Comparison of ENCODE assay signal across 9 cellular contexts in the genomic region with DNA sequence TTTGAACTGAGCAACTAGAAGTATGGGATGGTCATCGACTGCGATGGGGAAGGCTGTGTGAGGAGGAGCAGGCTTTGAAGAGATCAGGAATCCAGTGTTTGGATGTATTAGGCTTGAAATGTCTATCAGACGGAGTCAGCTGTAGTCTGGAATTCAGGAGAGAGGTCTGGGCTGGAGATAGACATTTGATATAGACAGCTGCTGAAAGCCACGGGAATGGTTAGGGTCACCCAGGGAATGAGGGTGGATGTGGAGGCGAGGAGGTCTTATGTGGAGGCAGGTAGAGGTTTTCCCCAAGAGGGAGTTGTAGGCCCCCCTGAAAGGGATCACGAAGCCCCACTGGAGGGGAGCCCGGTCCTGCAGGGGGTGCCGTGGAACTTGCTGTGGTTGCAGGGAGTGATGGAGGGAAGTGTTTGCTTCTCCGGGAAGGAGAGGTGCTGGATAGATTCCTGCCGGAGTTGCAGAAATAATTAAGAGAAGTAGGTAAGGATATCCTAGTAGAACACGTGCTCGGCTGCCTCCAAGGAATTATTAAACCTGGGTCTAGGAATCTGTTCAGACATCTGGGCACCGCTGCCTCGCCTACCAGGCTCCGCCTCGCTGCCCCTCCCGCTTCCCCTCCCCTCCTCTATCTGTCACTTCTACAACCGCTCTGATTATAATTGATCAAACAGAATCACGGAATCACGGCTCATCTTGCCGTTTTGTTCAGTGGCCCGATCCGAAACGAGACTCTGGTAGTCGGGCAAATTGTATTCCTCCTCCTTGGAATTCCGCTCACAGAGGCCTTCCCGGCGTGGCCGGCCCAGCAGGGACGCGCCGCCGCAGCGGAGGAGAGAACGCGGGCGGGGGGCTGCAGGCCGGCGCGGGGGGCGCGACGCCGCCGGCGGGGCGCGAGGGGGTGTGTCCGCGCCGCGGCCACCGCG. TPM values are rescaled to one million over a fixed set of nuclear protein-coding genes. Genes with fewer than 3 reads are reported as not detected.
DNase-seq lines count a peak whose midpoint lies in the region; ATAC-seq and TF ChIP-seq lines count a peak whose summit lies in the region.
"Had no signal": no experiment of that assay in that cellular context is flagged by ENCODE, and none has a peak within 500 bp of the region (broad histone marks: within the 10 kb centered on the region; RNA-seq: fewer than 3 reads in every experiment).

No MANE protein-coding gene starts in this region.

- intact Hi-C loops in ovary (cut with DNase I) = loop anchor here (5.0 to 10.0 kb wide), 7 partner anchors 113 to 533 kb away; no protein-coding TSS in a partner anchor

- H3K4me1 ChIP-seq in CD4-positive, CD25-positive, alpha-beta regulatory T cell (ENCODE audit: control insufficient read depth, insufficient read depth, low read length, poor library complexity, severe bottlenecking) = peaks cover 15% of the 10 kb centered on the region
- peaks cover 4% of the 10 kb centered on the region for H3K4me1 ChIP-seq in ovary (ENCODE audit: insufficient read depth)

- H3K9me3 Mint-ChIP-seq in CD4-positive, CD25-positive, alpha-beta regulatory T cell = peaks cover 0 to 4% (median 0%) of the 10 kb centered on the region in 7 donors

- H3K27ac Mint-ChIP-seq in CD4-positive, CD25-positive, alpha-beta regulatory T cell = no peak overlapping the region

- ATAC-seq in CD4-positive, CD25-positive, alpha-beta regulatory T cell (ENCODE audit: low read depth in 2 of 2) = no peak

- no peaks in the 10 kb centered on the region for H3K36me3 Mint-ChIP-seq in CD4-positive, CD25-positive, alpha-beta regulatory T cell

- TF ChIP-seq POLR2A in ovary (IDR thresholded peaks at IDR 0.05) = no peak

- no peak for TF ChIP-seq EP300 in ovary (IDR thresholded peaks at IDR 0.05)

- in situ Hi-C loops in G401 (cut with HindIII; ENCODE audit: low sequenced_read_pairs) = no loop called here

- H3K27me3 Mint-ChIP-seq in CD4-positive, CD25-positive, alpha-beta regulatory T cell = peaks cover 75% of the 10 kb centered on the region

- WGBS in ovary, 3 donors = 5 to 12% (median 6%) methylated on average over 26 to 54 of the region's 54 CpGs

- peaks cover 49% of the 10 kb centered on the region for H3K27me3 ChIP-seq in CD4-positive, CD25-positive, alpha-beta regulatory T cell (ENCODE audit: control insufficient read depth, insufficient read depth, low read length)
- H3K27me3 ChIP-seq in MG63 (no peaks in the 10 kb centered on the region), ovary (no peaks in the 10 kb centered on the region)

- H3K36me3 ChIP-seq in CD4-positive, CD25-positive, alpha-beta regulatory T cell (ENCODE audit: control insufficient read depth, insufficient read depth, low read length) = no peaks in the 10 kb centered on the region
- H3K36me3 ChIP-seq in MG63 (no peaks in the 10 kb centered on the region), ovary (no peaks in the 10 kb centered on the region)
- H3K36me3 ChIP-seq: neutrophil had no signal

- no peak for TF ChIP-seq CTCF in ovary (IDR thresholded peaks at IDR 0.05)

- no peaks in the 10 kb centered on the region for H3K9me3 ChIP-seq in CD4-positive, CD25-positive, alpha-beta regulatory T cell (ENCODE audit: control insufficient read depth in 2 of 2, low read length in 2 of 2)
- H3K9me3 ChIP-seq in MG63 = no peaks in the 10 kb centered on the region
- H3K9me3 ChIP-seq in ovary = no peaks in the 10 kb centered on the region
- H3K9me3 ChIP-seq: neutrophil had no signal

- no peak for DNase-seq in CD4-positive, CD25-positive, alpha-beta regulatory T cell
- DNase-seq in MG63 (no peak), ecto neural progenitor cell (ENCODE audit: low spot score) (peak; percentile 70), ovary (peak in 1 of 5 donors; percentile 37), SHP77 (lab: John Stamatoyannopoulos, UW) (no peak), G401 (ENCODE audit: low spot score) (no peak), GF-D8 (lab: John Stamatoyannopoulos, UW) (no peak)
- DNase-seq in stimulated activated CD4-positive, alpha-beta T cell treated with anti-CD3 and anti-CD28 coated beads, Interleukin-4, amount 100 ng/mL, for 24 hours = no peak

- peak overlapping the region; percentile 3 for H3K4me3 ChIP-seq in CD4-positive, CD25-positive, alpha-beta regulatory T cell (ENCODE audit: low read depth, low read length)
- peak overlapping the region; percentile 37 for H3K4me3 ChIP-seq in MG63
- peak overlapping the region; percentile 80 for H3K4me3 ChIP-seq in ovary

- peaks cover 0 to 25% (median 6%) of the 10 kb centered on the region in 4 donors for H3K4me1 Mint-ChIP-seq in CD4-positive, CD25-positive, alpha-beta regulatory T cell

- no peak overlapping the region for H3K27ac ChIP-seq in CD4-positive, CD25-positive, alpha-beta regulatory T cell (ENCODE audit: insufficient read depth, low read length, poor library complexity, severe bottlenecking)
- H3K27ac ChIP-seq in ovary = no peak overlapping the region
- H3K27ac ChIP-seq: neutrophil had no signal

- peak overlapping the region; percentile 53 to 84 (median 72) for H3K4me3 Mint-ChIP-seq in CD4-positive, CD25-positive, alpha-beta regulatory T cell

RNA-seq across cellular contexts. Expression of gene CACNA1C, which starts 0.8 kb away (rescaled TPM):
- 0.07 TPM for total RNA-seq in CD4-positive, CD25-positive, alpha-beta regulatory T cell
- under 1 TPM; 0.02 to 0.14 (median 0.11) TPM for polyA plus RNA-seq in CD4-positive, CD25-positive, alpha-beta regulatory T cell
- total RNA-seq in MG63 (2014; rRNA removed; shearing (Covaris generic); ENCODE audit: low replicate concordance) = 1.4 and 37.7 TPM in 2 replicates
- 1 to 10 TPM; 2.5 to 6.8 (median 3.7) TPM for total RNA-seq in ovary
- 1 to 10 TPM; 2.2 to 8.3 TPM for polyA plus RNA-seq in ovary
- 1.7 and 2.8 TPM in 2 replicates for total RNA-seq in G401 (2014; rRNA removed; shearing (Covaris generic))

RNA-seq across cellular contexts. Expression of gene DCP1B, which starts 47.7 kb away (rescaled TPM):
- total RNA-seq in CD4-positive, CD25-positive, alpha-beta regulatory T cell = 23.9 TPM
- 10 to 100 TPM; 29.0 to 56.8 (median 39.2) TPM for polyA plus RNA-seq in CD4-positive, CD25-positive, alpha-beta regulatory T cell
- total RNA-seq in MG63 (2014; rRNA removed; shearing (Covaris generic); ENCODE audit: low replicate concordance) = 1.5 and 5.1 TPM in 2 replicates
- 10 to 100 TPM; 13.5 to 20.8 (median 17.2) TPM for total RNA-seq in ovary
- polyA plus RNA-seq in ovary = 10 to 100 TPM; 15.2 to 22.9 TPM
- total RNA-seq in G401 (2014; rRNA removed; shearing (Covaris generic)) = 17.4 and 20.6 TPM in 2 replicates

Comparison
In these comparisons a context has a peak if more than half of its experiments do, and no peak if none do; other contexts are left out.
1. H3K4me3 ChIP-seq: peak in every context shown above with its lines; median percentile 80 in ovary; 37 in MG63; 3 in CD4-positive, CD25-positive, alpha-beta regulatory T cell.